ENCODE assay signal across 1 cellular context in genomic region chr17:77145635-77146632, GRCh38.
TF ChIP-seq lines count a peak whose summit lies in the region.

No MANE protein-coding gene starts in this region.

TF ChIP-seq in HepG2, 621 proteins besides CTCF, POLR2A, EP300 and RAD21 (continued from another document and continues in another):
- TF ChIP-seq ZNF280B (CRISPR knock-in tag; IDR thresholded peaks at IDR 0.05; ENCODE audit: borderline replicate concordance) (no peak), SOX13 (IDR thresholded peaks at IDR 0.05) (no peak), SOX13 (CRISPR knock-in tag; conservative IDR thresholded peaks at IDR 0.05 in 1 of 2, IDR thresholded peaks at IDR 0.05 in 1 of 2) (no peak), ELK4 (CRISPR knock-in tag; IDR thresholded peaks at IDR 0.05; ENCODE audit: borderline replicate concordance) (no peak), ZNF292 (CRISPR knock-in tag; IDR thresholded peaks at IDR 0.05; ENCODE audit: borderline replicate concordance, low read depth) (peak; percentile 40; the same call in 1 of the 2 replicates), MLX (CRISPR knock-in tag; IDR thresholded peaks at IDR 0.05) (0 out of 2 replicates have a peak, but pooled peaks have one; percentile 46), ZSCAN12 (CRISPR knock-in tag; IDR thresholded peaks at IDR 0.05) (peak; percentile 79; the same call in 1 of the 2 replicates), ZNF441 (CRISPR knock-in tag; IDR thresholded peaks at IDR 0.05; ENCODE audit: borderline replicate concordance) (no peak), ZKSCAN5 (CRISPR knock-in tag; IDR thresholded peaks at IDR 0.05) (no peak), TCF7 (IDR thresholded peaks at IDR 0.05; ENCODE audit: low read depth) (no peak), BCL6 (CRISPR knock-in tag; IDR thresholded peaks at IDR 0.05) (peak; percentile 35; the same call in 1 of the 2 replicates), GATAD1 (CRISPR knock-in tag; IDR thresholded peaks at IDR 0.05) (no peak), MYC (CRISPR knock-in tag; IDR thresholded peaks at IDR 0.05; ENCODE audit: borderline replicate concordance) (peak; percentile 91), ZNF605 (CRISPR knock-in tag; IDR thresholded peaks at IDR 0.05) (no peak), ZNF572 (CRISPR knock-in tag; IDR thresholded peaks at IDR 0.05) (0 out of 2 replicates have a peak, but pooled peaks have one; percentile 51), ZFP1 (CRISPR knock-in tag; IDR thresholded peaks at IDR 0.05) (no peak), ZNF557 (CRISPR knock-in tag; IDR thresholded peaks at IDR 0.05) (0 out of 2 replicates have a peak, but pooled peaks have one; percentile 61), RXRA (CRISPR knock-in tag; IDR thresholded peaks at IDR 0.05) (peak; percentile 76), MBNL3 (CRISPR knock-in tag; conservative IDR thresholded peaks at IDR 0.05) (no peak), SKIL (CRISPR knock-in tag; IDR thresholded peaks at IDR 0.05; ENCODE audit: borderline replicate concordance) (no peak; the same call in 1 of the 2 replicates), AKNA (CRISPR knock-in tag; IDR thresholded peaks at IDR 0.05; ENCODE audit: borderline replicate concordance) (0 out of 2 replicates have a peak, but pooled peaks have one; percentile 32), REPIN1 (CRISPR knock-in tag; IDR thresholded peaks at IDR 0.05; ENCODE audit: borderline replicate concordance, low read depth) (0 out of 2 replicates have a peak, but pooled peaks have one; percentile 34), RARA (CRISPR knock-in tag; IDR thresholded peaks at IDR 0.05) (peak; percentile 49), NFIB (CRISPR knock-in tag; IDR thresholded peaks at IDR 0.05; ENCODE audit: borderline replicate concordance) (no peak), YEATS2 (CRISPR knock-in tag; IDR thresholded peaks at IDR 0.05; ENCODE audit: borderline replicate concordance) (peak; percentile 38; the same call in 1 of the 2 replicates), PAWR (CRISPR knock-in tag; IDR thresholded peaks at IDR 0.05; ENCODE audit: borderline replicate concordance) (no peak), ZNF414 (CRISPR knock-in tag; IDR thresholded peaks at IDR 0.05) (no peak), JUND (CRISPR knock-in tag; IDR thresholded peaks at IDR 0.05) (no peak), PITX1 (CRISPR knock-in tag; IDR thresholded peaks at IDR 0.05) (no peak), ZNF713 (CRISPR knock-in tag; IDR thresholded peaks at IDR 0.05) (no peak)
- TF ChIP-seq, protein P1, sequence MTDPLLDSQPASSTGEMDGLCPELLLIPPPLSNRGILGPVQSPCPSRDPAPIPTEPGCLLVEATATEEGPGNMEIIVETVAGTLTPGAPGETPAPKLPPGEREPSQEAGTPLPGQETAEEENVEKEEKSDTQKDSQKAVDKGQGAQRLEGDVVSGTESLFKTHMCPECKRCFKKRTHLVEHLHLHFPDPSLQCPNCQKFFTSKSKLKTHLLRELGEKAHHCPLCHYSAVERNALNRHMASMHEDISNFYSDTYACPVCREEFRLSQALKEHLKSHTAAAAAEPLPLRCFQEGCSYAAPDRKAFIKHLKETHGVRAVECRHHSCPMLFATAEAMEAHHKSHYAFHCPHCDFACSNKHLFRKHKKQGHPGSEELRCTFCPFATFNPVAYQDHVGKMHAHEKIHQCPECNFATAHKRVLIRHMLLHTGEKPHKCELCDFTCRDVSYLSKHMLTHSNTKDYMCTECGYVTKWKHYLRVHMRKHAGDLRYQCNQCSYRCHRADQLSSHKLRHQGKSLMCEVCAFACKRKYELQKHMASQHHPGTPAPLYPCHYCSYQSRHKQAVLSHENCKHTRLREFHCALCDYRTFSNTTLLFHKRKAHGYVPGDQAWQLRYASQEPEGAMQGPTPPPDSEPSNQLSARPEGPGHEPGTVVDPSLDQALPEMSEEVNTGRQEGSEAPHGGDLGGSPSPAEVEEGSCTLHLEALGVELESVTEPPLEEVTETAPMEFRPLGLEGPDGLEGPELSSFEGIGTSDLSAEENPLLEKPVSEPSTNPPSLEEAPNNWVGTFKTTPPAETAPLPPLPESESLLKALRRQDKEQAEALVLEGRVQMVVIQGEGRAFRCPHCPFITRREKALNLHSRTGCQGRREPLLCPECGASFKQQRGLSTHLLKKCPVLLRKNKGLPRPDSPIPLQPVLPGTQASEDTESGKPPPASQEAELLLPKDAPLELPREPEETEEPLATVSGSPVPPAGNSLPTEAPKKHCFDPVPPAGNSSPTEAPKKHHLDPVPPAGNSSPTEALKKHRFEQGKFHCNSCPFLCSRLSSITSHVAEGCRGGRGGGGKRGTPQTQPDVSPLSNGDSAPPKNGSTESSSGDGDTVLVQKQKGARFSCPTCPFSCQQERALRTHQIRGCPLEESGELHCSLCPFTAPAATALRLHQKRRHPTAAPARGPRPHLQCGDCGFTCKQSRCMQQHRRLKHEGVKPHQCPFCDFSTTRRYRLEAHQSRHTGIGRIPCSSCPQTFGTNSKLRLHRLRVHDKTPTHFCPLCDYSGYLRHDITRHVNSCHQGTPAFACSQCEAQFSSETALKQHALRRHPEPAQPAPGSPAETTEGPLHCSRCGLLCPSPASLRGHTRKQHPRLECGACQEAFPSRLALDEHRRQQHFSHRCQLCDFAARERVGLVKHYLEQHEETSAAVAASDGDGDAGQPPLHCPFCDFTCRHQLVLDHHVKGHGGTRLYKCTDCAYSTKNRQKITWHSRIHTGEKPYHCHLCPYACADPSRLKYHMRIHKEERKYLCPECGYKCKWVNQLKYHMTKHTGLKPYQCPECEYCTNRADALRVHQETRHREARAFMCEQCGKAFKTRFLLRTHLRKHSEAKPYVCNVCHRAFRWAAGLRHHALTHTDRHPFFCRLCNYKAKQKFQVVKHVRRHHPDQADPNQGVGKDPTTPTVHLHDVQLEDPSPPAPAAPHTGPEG (CRISPR knock-in tag; IDR thresholded peaks at IDR 0.05) = 0 out of 2 replicates have a peak, but pooled peaks have one; percentile 37
- TF ChIP-seq, protein P2, sequence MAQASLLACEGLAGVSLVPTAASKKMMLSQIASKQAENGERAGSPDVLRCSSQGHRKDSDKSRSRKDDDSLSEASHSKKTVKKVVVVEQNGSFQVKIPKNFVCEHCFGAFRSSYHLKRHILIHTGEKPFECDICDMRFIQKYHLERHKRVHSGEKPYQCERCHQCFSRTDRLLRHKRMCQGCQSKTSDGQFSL (CRISPR knock-in tag; IDR thresholded peaks at IDR 0.05) = peak; percentile 51; the same call in 1 of the 2 replicates
- TF ChIP-seq, protein P3, sequence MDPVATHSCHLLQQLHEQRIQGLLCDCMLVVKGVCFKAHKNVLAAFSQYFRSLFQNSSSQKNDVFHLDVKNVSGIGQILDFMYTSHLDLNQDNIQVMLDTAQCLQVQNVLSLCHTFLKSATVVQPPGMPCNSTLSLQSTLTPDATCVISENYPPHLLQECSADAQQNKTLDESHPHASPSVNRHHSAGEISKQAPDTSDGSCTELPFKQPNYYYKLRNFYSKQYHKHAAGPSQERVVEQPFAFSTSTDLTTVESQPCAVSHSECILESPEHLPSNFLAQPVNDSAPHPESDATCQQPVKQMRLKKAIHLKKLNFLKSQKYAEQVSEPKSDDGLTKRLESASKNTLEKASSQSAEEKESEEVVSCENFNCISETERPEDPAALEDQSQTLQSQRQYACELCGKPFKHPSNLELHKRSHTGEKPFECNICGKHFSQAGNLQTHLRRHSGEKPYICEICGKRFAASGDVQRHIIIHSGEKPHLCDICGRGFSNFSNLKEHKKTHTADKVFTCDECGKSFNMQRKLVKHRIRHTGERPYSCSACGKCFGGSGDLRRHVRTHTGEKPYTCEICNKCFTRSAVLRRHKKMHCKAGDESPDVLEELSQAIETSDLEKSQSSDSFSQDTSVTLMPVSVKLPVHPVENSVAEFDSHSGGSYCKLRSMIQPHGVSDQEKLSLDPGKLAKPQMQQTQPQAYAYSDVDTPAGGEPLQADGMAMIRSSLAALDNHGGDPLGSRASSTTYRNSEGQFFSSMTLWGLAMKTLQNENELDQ (CRISPR knock-in tag; IDR thresholded peaks at IDR 0.05; ENCODE audit: borderline replicate concordance) = no peak
